In the genomic region with DNA sequence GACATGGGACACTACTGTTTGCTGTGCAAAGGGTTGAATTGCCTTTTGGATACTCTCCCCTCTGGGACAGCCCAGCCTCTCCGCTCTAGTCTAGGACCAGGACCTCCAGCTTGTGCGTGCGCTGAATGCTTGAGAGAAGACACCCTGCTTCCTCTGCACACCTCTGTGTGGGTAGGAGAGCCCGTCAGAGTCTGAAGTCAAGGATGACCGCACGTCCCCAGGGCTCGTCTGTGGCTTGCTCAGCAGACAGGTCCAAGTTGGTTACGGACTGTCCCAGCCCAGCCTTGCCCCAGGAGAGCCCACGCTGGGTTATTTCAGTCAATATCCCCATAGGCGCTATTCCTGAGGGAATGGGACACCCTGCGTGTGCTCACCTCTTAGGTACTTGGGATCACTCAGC, we compare ENCODE assay signal across 1 cellular context.
TF ChIP-seq lines count a peak whose summit lies in the region.

No MANE protein-coding gene starts in this region.

TF ChIP-seq in GM12878, 131 proteins besides CTCF, POLR2A, EP300 and RAD21 (continues in another document):
- TF ChIP-seq EZH2 (IDR thresholded peaks at IDR 0.05; ENCODE audit: borderline replicate concordance, control insufficient read depth, low read depth, low read length) (no peak), RUNX3 (IDR thresholded peaks at IDR 0.05; ENCODE audit: low read length) (peak; percentile 75), LARP7 (IDR thresholded peaks at IDR 0.05) (no peak), BCL11A (IDR thresholded peaks at IDR 0.05; ENCODE audit: low read depth, low read length) (peak; percentile 85), ZNF622 (IDR thresholded peaks at IDR 0.05) (no peak), ZNF207 (IDR thresholded peaks at IDR 0.05; ENCODE audit: borderline replicate concordance) (no peak), NFYA (IDR thresholded peaks at IDR 0.05; ENCODE audit: borderline replicate concordance, low read depth, low read length) (no peak), RFX5 (IDR thresholded peaks at IDR 0.05; ENCODE audit: low read depth, low read length) (no peak), DPF2 (IDR thresholded peaks at IDR 0.05) (peak; percentile 55; the same call in 1 of the 2 replicates), ATF7 (IDR thresholded peaks at IDR 0.05; ENCODE audit: low read depth) (no peak), STAT1 (conservative IDR thresholded peaks at IDR 0.05) (no peak), POLR2AphosphoS2 (IDR thresholded peaks at IDR 0.05; ENCODE audit: low read depth, low read length) (no peak), SIN3A (IDR thresholded peaks at IDR 0.05; ENCODE audit: low read depth, low read length) (no peak), SMC3 (IDR thresholded peaks at IDR 0.05; ENCODE audit: borderline replicate concordance, low read length) (no peak), IRF4 (IDR thresholded peaks at IDR 0.05; ENCODE audit: low read depth, low read length) (0 out of 2 replicates have a peak, but pooled peaks have one; percentile 28), KLF5 (IDR thresholded peaks at IDR 0.05; ENCODE audit: partially characterized antibody) (no peak), CREB1 (IDR thresholded peaks at IDR 0.05; ENCODE audit: low read depth) (0 out of 2 replicates have a peak, but pooled peaks have one; percentile 23), MEF2A (IDR thresholded peaks at IDR 0.05; ENCODE audit: insufficient read depth, low read depth, low read length) (peak; percentile 54; the same call in 1 of the 2 replicates), IKZF1 (conservative IDR thresholded peaks at IDR 0.05) (peak; percentile 84), STAT3 (IDR thresholded peaks at IDR 0.05; ENCODE audit: low read depth, low read length) (no peak), IKZF2 (IDR thresholded peaks at IDR 0.05) (peak; percentile 65 to 73), TCF12 (IDR thresholded peaks at IDR 0.05; ENCODE audit: low read depth, low read length) (peak; percentile 80; the same call in 1 of the 2 replicates), ZNF274 (IDR thresholded peaks at IDR 0.05; ENCODE audit: insufficient read depth, insufficient read length) (no peak)
- TF ChIP-seq, protein P1, sequence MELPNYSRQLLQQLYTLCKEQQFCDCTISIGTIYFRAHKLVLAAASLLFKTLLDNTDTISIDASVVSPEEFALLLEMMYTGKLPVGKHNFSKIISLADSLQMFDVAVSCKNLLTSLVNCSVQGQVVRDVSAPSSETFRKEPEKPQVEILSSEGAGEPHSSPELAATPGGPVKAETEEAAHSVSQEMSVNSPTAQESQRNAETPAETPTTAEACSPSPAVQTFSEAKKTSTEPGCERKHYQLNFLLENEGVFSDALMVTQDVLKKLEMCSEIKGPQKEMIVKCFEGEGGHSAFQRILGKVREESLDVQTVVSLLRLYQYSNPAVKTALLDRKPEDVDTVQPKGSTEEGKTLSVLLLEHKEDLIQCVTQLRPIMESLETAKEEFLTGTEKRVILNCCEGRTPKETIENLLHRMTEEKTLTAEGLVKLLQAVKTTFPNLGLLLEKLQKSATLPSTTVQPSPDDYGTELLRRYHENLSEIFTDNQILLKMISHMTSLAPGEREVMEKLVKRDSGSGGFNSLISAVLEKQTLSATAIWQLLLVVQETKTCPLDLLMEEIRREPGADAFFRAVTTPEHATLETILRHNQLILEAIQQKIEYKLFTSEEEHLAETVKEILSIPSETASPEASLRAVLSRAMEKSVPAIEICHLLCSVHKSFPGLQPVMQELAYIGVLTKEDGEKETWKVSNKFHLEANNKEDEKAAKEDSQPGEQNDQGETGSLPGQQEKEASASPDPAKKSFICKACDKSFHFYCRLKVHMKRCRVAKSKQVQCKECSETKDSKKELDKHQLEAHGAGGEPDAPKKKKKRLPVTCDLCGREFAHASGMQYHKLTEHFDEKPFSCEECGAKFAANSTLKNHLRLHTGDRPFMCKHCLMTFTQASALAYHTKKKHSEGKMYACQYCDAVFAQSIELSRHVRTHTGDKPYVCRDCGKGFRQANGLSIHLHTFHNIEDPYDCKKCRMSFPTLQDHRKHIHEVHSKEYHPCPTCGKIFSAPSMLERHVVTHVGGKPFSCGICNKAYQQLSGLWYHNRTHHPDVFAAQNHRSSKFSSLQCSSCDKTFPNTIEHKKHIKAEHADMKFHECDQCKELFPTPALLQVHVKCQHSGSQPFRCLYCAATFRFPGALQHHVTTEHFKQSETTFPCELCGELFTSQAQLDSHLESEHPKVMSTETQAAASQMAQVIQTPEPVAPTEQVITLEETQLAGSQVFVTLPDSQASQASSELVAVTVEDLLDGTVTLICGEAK (IDR thresholded peaks at IDR 0.05; ENCODE audit: borderline replicate concordance) = no peak
- TF ChIP-seq, protein P2, sequence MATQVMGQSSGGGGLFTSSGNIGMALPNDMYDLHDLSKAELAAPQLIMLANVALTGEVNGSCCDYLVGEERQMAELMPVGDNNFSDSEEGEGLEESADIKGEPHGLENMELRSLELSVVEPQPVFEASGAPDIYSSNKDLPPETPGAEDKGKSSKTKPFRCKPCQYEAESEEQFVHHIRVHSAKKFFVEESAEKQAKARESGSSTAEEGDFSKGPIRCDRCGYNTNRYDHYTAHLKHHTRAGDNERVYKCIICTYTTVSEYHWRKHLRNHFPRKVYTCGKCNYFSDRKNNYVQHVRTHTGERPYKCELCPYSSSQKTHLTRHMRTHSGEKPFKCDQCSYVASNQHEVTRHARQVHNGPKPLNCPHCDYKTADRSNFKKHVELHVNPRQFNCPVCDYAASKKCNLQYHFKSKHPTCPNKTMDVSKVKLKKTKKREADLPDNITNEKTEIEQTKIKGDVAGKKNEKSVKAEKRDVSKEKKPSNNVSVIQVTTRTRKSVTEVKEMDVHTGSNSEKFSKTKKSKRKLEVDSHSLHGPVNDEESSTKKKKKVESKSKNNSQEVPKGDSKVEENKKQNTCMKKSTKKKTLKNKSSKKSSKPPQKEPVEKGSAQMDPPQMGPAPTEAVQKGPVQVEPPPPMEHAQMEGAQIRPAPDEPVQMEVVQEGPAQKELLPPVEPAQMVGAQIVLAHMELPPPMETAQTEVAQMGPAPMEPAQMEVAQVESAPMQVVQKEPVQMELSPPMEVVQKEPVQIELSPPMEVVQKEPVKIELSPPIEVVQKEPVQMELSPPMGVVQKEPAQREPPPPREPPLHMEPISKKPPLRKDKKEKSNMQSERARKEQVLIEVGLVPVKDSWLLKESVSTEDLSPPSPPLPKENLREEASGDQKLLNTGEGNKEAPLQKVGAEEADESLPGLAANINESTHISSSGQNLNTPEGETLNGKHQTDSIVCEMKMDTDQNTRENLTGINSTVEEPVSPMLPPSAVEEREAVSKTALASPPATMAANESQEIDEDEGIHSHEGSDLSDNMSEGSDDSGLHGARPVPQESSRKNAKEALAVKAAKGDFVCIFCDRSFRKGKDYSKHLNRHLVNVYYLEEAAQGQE (IDR thresholded peaks at IDR 0.05; ENCODE audit: low read depth, low read length) = no peak
- TF ChIP-seq, protein P3, sequence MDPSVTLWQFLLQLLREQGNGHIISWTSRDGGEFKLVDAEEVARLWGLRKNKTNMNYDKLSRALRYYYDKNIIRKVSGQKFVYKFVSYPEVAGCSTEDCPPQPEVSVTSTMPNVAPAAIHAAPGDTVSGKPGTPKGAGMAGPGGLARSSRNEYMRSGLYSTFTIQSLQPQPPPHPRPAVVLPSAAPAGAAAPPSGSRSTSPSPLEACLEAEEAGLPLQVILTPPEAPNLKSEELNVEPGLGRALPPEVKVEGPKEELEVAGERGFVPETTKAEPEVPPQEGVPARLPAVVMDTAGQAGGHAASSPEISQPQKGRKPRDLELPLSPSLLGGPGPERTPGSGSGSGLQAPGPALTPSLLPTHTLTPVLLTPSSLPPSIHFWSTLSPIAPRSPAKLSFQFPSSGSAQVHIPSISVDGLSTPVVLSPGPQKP (IDR thresholded peaks at IDR 0.05; ENCODE audit: low read depth, low read length) = no peak
- TF ChIP-seq, protein P4, sequence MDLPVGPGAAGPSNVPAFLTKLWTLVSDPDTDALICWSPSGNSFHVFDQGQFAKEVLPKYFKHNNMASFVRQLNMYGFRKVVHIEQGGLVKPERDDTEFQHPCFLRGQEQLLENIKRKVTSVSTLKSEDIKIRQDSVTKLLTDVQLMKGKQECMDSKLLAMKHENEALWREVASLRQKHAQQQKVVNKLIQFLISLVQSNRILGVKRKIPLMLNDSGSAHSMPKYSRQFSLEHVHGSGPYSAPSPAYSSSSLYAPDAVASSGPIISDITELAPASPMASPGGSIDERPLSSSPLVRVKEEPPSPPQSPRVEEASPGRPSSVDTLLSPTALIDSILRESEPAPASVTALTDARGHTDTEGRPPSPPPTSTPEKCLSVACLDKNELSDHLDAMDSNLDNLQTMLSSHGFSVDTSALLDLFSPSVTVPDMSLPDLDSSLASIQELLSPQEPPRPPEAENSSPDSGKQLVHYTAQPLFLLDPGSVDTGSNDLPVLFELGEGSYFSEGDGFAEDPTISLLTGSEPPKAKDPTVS (IDR thresholded peaks at IDR 0.05; ENCODE audit: low read depth, low read length) = no peak
- TF ChIP-seq, protein P5, sequence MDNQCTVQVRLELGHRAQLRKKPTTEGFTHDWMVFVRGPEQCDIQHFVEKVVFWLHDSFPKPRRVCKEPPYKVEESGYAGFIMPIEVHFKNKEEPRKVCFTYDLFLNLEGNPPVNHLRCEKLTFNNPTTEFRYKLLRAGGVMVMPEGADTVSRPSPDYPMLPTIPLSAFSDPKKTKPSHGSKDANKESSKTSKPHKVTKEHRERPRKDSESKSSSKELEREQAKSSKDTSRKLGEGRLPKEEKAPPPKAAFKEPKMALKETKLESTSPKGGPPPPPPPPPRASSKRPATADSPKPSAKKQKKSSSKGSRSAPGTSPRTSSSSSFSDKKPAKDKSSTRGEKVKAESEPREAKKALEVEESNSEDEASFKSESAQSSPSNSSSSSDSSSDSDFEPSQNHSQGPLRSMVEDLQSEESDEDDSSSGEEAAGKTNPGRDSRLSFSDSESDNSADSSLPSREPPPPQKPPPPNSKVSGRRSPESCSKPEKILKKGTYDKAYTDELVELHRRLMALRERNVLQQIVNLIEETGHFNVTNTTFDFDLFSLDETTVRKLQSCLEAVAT (IDR thresholded peaks at IDR 0.05) = no peak
- TF ChIP-seq, protein P6, sequence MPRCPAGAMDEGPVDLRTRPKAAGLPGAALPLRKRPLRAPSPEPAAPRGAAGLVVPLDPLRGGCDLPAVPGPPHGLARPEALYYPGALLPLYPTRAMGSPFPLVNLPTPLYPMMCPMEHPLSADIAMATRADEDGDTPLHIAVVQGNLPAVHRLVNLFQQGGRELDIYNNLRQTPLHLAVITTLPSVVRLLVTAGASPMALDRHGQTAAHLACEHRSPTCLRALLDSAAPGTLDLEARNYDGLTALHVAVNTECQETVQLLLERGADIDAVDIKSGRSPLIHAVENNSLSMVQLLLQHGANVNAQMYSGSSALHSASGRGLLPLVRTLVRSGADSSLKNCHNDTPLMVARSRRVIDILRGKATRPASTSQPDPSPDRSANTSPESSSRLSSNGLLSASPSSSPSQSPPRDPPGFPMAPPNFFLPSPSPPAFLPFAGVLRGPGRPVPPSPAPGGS (IDR thresholded peaks at IDR 0.05; ENCODE audit: borderline replicate concordance, insufficient read depth, low read depth, low read length, poor library complexity, severe bottlenecking) = no peak
- TF ChIP-seq, protein P7, sequence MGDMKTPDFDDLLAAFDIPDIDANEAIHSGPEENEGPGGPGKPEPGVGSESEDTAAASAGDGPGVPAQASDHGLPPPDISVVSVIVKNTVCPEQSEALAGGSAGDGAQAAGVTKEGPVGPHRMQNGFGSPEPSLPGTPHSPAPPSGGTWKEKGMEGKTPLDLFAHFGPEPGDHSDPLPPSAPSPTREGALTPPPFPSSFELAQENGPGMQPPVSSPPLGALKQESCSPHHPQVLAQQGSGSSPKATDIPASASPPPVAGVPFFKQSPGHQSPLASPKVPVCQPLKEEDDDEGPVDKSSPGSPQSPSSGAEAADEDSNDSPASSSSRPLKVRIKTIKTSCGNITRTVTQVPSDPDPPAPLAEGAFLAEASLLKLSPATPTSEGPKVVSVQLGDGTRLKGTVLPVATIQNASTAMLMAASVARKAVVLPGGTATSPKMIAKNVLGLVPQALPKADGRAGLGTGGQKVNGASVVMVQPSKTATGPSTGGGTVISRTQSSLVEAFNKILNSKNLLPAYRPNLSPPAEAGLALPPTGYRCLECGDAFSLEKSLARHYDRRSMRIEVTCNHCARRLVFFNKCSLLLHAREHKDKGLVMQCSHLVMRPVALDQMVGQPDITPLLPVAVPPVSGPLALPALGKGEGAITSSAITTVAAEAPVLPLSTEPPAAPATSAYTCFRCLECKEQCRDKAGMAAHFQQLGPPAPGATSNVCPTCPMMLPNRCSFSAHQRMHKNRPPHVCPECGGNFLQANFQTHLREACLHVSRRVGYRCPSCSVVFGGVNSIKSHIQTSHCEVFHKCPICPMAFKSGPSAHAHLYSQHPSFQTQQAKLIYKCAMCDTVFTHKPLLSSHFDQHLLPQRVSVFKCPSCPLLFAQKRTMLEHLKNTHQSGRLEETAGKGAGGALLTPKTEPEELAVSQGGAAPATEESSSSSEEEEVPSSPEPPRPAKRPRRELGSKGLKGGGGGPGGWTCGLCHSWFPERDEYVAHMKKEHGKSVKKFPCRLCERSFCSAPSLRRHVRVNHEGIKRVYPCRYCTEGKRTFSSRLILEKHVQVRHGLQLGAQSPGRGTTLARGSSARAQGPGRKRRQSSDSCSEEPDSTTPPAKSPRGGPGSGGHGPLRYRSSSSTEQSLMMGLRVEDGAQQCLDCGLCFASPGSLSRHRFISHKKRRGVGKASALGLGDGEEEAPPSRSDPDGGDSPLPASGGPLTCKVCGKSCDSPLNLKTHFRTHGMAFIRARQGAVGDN (IDR thresholded peaks at IDR 0.05) = no peak
- TF ChIP-seq, protein P8, sequence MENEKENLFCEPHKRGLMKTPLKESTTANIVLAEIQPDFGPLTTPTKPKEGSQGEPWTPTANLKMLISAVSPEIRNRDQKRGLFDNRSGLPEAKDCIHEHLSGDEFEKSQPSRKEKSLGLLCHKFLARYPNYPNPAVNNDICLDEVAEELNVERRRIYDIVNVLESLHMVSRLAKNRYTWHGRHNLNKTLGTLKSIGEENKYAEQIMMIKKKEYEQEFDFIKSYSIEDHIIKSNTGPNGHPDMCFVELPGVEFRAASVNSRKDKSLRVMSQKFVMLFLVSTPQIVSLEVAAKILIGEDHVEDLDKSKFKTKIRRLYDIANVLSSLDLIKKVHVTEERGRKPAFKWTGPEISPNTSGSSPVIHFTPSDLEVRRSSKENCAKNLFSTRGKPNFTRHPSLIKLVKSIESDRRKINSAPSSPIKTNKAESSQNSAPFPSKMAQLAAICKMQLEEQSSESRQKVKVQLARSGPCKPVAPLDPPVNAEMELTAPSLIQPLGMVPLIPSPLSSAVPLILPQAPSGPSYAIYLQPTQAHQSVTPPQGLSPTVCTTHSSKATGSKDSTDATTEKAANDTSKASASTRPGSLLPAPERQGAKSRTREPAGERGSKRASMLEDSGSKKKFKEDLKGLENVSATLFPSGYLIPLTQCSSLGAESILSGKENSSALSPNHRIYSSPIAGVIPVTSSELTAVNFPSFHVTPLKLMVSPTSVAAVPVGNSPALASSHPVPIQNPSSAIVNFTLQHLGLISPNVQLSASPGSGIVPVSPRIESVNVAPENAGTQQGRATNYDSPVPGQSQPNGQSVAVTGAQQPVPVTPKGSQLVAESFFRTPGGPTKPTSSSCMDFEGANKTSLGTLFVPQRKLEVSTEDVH (IDR thresholded peaks at IDR 0.05; ENCODE audit: low read depth, partially characterized antibody) = no peak
